15 cellular contexts compared by ENCODE assay signal in genomic region chr2:567865-568638, GRCh38.
DNase-seq lines count a peak whose midpoint lies in the region; ATAC-seq, FAIRE-seq and TF ChIP-seq lines count a peak whose summit lies in the region.
"Had no signal": no experiment of that assay in that cellular context is flagged by ENCODE, and none has a peak within 500 bp of the region (broad histone marks: within the 10 kb centered on the region; RNA-seq: fewer than 3 reads in every experiment).

No MANE protein-coding gene starts in this region.

- H3K36me3 Mint-ChIP-seq in astrocyte (ENCODE audit: low read depth, unreplicated experiment), result no peaks in the 10 kb centered on the region
- H3K36me3 Mint-ChIP-seq: mesothelial cell of epicardium had no signal

- H3K9ac ChIP-seq in astrocyte (ENCODE audit: low read length) (peak overlapping the region; percentile 26), smooth muscle cell (ENCODE audit: low read depth) (no peak overlapping the region)

- 67% methylated on average over 27 of the region's 27 CpGs for WGBS in right cardiac atrium
- WGBS in smooth muscle cell (ENCODE audit: low lambda C conversion rate), result 79% methylated on average over 27 of the region's 27 CpGs

- peak overlapping the region; percentile 15 for H3K4me3 ChIP-seq in astrocyte (ENCODE audit: insufficient read depth, low read depth, low read length)
- no peak overlapping the region for H3K4me3 ChIP-seq in right cardiac atrium (ENCODE audit: low read length)
- no peak overlapping the region for H3K4me3 ChIP-seq in smooth muscle cell
- H3K4me3 ChIP-seq: thyroid gland had no signal

- no peak for FAIRE-seq in astrocyte (lab: Jason Lieb, UNC)

- H3K4me1 Mint-ChIP-seq in astrocyte (ENCODE audit: low read depth, unreplicated experiment), result no peaks in the 10 kb centered on the region

- H2AFZ ChIP-seq in astrocyte (ENCODE audit: low read depth, low read length) (peak overlapping the region; percentile 47), smooth muscle cell (ENCODE audit: low read depth) (no peak overlapping the region)

- peaks cover 28% of the 10 kb centered on the region for H3K27me3 Mint-ChIP-seq in astrocyte (ENCODE audit: low read depth, unreplicated experiment)

- H3K27ac Mint-ChIP-seq in astrocyte (ENCODE audit: unreplicated experiment), result no peak overlapping the region
- H3K27ac Mint-ChIP-seq: activated T-helper 2 cell treated with anti-CD3 and anti-CD28 coated beads, Interferon-gamma antibody, Interleukin-2, Interleukin-4, amounts not matched to agents 10 μg/mL and 5 μg/mL and 100 μg/mL, durations not matched to agents 14 hours and 24 hours and 36 hours; effector memory CD8-positive, alpha-beta T cell; mesothelial cell of epicardium had no signal

- peak; percentile 78 for DNase-seq in GM03348 (ENCODE audit: low spot score)
- no peak for DNase-seq in astrocyte (ENCODE audit: low read depth)
- no peak for DNase-seq in right cardiac atrium
- no peak for DNase-seq in smooth muscle cell (lab: John Stamatoyannopoulos, UW; ENCODE audit: unreplicated experiment)
- no peak for DNase-seq in foreskin melanocyte
- DNase-seq in NCI-H446 treated with DMSO at 0.1 percent for 48 hours (lab: John Stamatoyannopoulos, UW), result no peak
- DNase-seq: effector memory CD8-positive, alpha-beta T cell; NCI-H526 treated with DMSO at 0.1 percent for 48 hours; stimulated activated CD4-positive, alpha-beta T cell treated with anti-CD3 and anti-CD28 coated beads, Interleukin-2, amount 100 ng/mL, for 48 hours; T1000 had no signal

- H3K27ac ChIP-seq in astrocyte (ENCODE audit: low read depth, low read length) (no peak overlapping the region), right cardiac atrium (ENCODE audit: low read length) (no peak overlapping the region), smooth muscle cell (ENCODE audit: low read depth) (no peak overlapping the region)

- intact Hi-C loops in right cardiac atrium (cut with DNase I), result no loop called here

- H3K4me1 ChIP-seq in astrocyte (ENCODE audit: insufficient read depth, low read length), result no peaks in the 10 kb centered on the region
- H3K4me1 ChIP-seq in right cardiac atrium (ENCODE audit: control insufficient read depth, insufficient read depth, low read length), result no peaks in the 10 kb centered on the region
- no peaks in the 10 kb centered on the region for H3K4me1 ChIP-seq in smooth muscle cell (ENCODE audit: low read depth)

- H3K4me2 ChIP-seq in astrocyte (ENCODE audit: low read length), result peak overlapping the region; percentile 70
- H3K4me2 ChIP-seq in smooth muscle cell, result peak overlapping the region; percentile 40

- H3K36me3 ChIP-seq in astrocyte (ENCODE audit: insufficient read depth, low read length) (no peaks in the 10 kb centered on the region), smooth muscle cell (ENCODE audit: low read depth) (no peaks in the 10 kb centered on the region)
- H3K36me3 ChIP-seq: thyroid gland had no signal

- H4K20me1 ChIP-seq in astrocyte (ENCODE audit: insufficient read depth, low read length) (no peaks in the 10 kb centered on the region), smooth muscle cell (ENCODE audit: low read depth) (no peaks in the 10 kb centered on the region)

- H3K79me2 ChIP-seq in astrocyte (ENCODE audit: insufficient read depth, low read length), result no peaks in the 10 kb centered on the region
- no peaks in the 10 kb centered on the region for H3K79me2 ChIP-seq in smooth muscle cell (ENCODE audit: low read depth)

- H3K4me3 Mint-ChIP-seq in astrocyte (ENCODE audit: unreplicated experiment), result no peak overlapping the region
- H3K4me3 Mint-ChIP-seq: effector memory CD8-positive, alpha-beta T cell; mesothelial cell of epicardium had no signal

- no peaks in the 10 kb centered on the region for H3F3A ChIP-seq in smooth muscle cell (ENCODE audit: low read depth)

- no peaks in the 10 kb centered on the region for H3K9me3 ChIP-seq in astrocyte (ENCODE audit: insufficient read depth, low read depth, low read length)
- H3K9me3 ChIP-seq in right cardiac atrium (ENCODE audit: control insufficient read depth, low read length), result no peaks in the 10 kb centered on the region
- no peaks in the 10 kb centered on the region for H3K9me3 ChIP-seq in smooth muscle cell (replicated peaks; ENCODE audit: low read depth)
- H3K9me3 ChIP-seq: thyroid gland had no signal

- no peaks in the 10 kb centered on the region for H3K27me3 ChIP-seq in astrocyte (ENCODE audit: insufficient read depth, low read length)
- no peaks in the 10 kb centered on the region for H3K27me3 ChIP-seq in right cardiac atrium (ENCODE audit: control insufficient read depth, insufficient read depth)
- no peaks in the 10 kb centered on the region for H3K27me3 ChIP-seq in smooth muscle cell (ENCODE audit: low read depth)
- H3K27me3 ChIP-seq: thyroid gland had no signal

- H3K9me3 Mint-ChIP-seq in astrocyte (ENCODE audit: unreplicated experiment), result peaks cover 2% of the 10 kb centered on the region
- H3K9me3 Mint-ChIP-seq: activated T-helper 2 cell treated with anti-CD3 and anti-CD28 coated beads, Interferon-gamma antibody, Interleukin-2, Interleukin-4, amounts not matched to agents 10 μg/mL and 5 μg/mL and 100 μg/mL, durations not matched to agents 14 hours and 24 hours and 36 hours had no signal

- peak; percentile 48 to 49 for ATAC-seq in right cardiac atrium
- no peak for ATAC-seq in GM21381 (IDR thresholded peaks at IDR 0.05; ENCODE audit: unreplicated experiment)
- no peak for ATAC-seq in HG02981 (IDR thresholded peaks at IDR 0.05; ENCODE audit: unreplicated experiment)
- ATAC-seq: effector memory CD8-positive, alpha-beta T cell had no signal

- TF ChIP-seq CTCF in astrocyte (IDR thresholded peaks at IDR 0.05; ENCODE audit: insufficient read depth, low read depth, low read length), result no peak
- TF ChIP-seq CTCF in smooth muscle cell (IDR thresholded peaks at IDR 0.05; ENCODE audit: borderline replicate concordance, insufficient read depth, poor library complexity, severe bottlenecking), result no peak

Comparison
In these comparisons a context has a peak if more than half of its experiments do, and no peak if none do; other contexts are left out.
1. ATAC-seq: peak in right cardiac atrium (2 of 2); none in GM21381 (single experiment) and HG02981 (single experiment).